ENCODE assay signal across 1 cellular context in the genomic region with DNA sequence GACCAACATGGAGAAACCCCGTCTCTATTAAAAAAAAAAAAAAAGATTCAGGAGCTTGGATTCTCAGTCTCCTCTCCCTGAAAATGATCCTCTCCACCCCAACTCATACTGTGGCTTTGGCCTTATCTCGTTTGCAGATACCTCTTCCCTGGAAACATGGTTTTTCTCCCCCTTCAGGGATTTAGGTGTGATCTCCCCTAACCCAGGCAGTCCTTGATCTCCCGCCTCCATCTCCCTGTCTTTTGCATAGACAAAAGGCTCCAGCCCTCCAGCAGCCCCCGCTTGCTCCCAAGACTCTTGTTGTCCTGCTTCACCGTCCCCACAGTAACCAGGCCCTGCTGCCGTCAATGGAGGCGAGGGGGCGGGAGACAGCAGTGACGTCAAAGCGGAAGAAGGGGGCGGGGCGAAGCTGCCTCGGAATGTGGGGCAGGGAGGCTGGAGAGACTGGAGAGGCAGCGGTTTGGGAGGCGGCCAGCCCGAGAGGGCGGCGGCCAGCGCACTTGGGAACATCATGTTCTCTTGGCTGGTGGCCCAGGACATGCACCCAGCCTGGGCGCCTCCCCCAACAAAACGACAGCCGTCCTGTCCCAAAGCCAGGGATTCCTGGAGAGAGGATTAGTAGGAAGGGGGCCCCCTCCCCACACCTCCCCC.
TF ChIP-seq lines count a peak whose summit lies in the region.

No MANE protein-coding gene starts in this region.

TF ChIP-seq in SK-N-SH treated with all-trans-retinoic acid at 6 μM for 48 hours, 23 proteins besides CTCF, POLR2A, EP300 and RAD21 (continued from another document):
- TF ChIP-seq TOX (CRISPR knock-in tag; IDR thresholded peaks at IDR 0.05; ENCODE audit: borderline replicate concordance) (0 out of 2 replicates have a peak, but pooled peaks have one; percentile 40), ZNF8 (CRISPR knock-in tag; IDR thresholded peaks at IDR 0.05) (no peak), BACH2 (CRISPR knock-in tag; IDR thresholded peaks at IDR 0.05; ENCODE audit: borderline replicate concordance) (no peak)
TF ChIP-seq in SK-N-SH treated with all-trans-retinoic acid at 6 μM for 48 hours: peak in this region for 2.
